Comparison of ENCODE assay signal across 30 cellular contexts in genomic region chr5:144331361-144331760, GRCh38.
"Had no signal": no experiment of that assay in that cellular context is flagged by ENCODE, and none has a peak within 500 bp of the region (broad histone marks: within the 10 kb centered on the region; RNA-seq: fewer than 3 reads in every experiment).

No MANE protein-coding gene starts in this region.

- H3K27me3 ChIP-seq: adrenal gland, ascending aorta, body of pancreas, brain microvascular endothelial cell, breast epithelium, cardiac muscle cell had no signal

- H3K36me3 ChIP-seq: adrenal gland, ascending aorta, brain microvascular endothelial cell, breast epithelium, cardiac muscle cell had no signal

- H3K4me3 ChIP-seq: adrenal gland, ascending aorta, body of pancreas, breast epithelium, cardiac muscle cell had no signal

- H3K27ac ChIP-seq: adrenal gland, ascending aorta, body of pancreas, brain microvascular endothelial cell, breast epithelium, cardiac muscle cell had no signal

- DNase-seq: activated effector memory CD4-positive, alpha-beta T cell treated with anti-CD3 and anti-CD28 coated beads, Interleukin-2, amount 50 U/mL, for 16 hours; activated effector memory CD4-positive, alpha-beta T cell treated with Interleukin-2 at 50 U/mL for 16 hours; activated gamma-delta T cell; activated gamma-delta T cell treated with Interleukin-2 at 50 U/mL for 16 hours; activated naive CD4-positive, alpha-beta T cell; activated naive CD4-positive, alpha-beta T cell treated with anti-CD3 and anti-CD28 coated beads for 36 hours; activated naive CD4-positive, alpha-beta T cell treated with anti-CD3 and anti-CD28 coated beads, Interleukin-2, amount 10 ng/mL, durations not matched to agents 7 days and 5 days; activated naive CD4-positive, alpha-beta T cell treated with anti-CD3 and anti-CD28 coated beads, Interleukin-2, amount 50 U/mL, for 16 hours; activated naive CD4-positive, alpha-beta T cell treated with Interleukin-2 at 50 U/mL for 16 hours; activated naive CD8-positive, alpha-beta T cell treated with anti-CD3 and anti-CD28 coated beads for 36 hours; activated naive CD8-positive, alpha-beta T cell treated with anti-CD3 and anti-CD28 coated beads, Interleukin-2, amount 10 ng/mL, durations not matched to agents 7 days and 5 days; activated naive CD8-positive, alpha-beta T cell treated with anti-CD3 and anti-CD28 coated beads, Interleukin-2, amount 50 U/mL, for 24 hours; activated T-cell treated with anti-CD3 and anti-CD28 coated beads, Interleukin-2, amount 50 U/mL, for 1 hour; activated T-cell treated with anti-CD3 and anti-CD28 coated beads, Interleukin-2, amount 50 U/mL, for 24 hours; activated T-cell treated with anti-CD3 and anti-CD28 coated beads, Interleukin-2, amount 50 U/mL, for 4 hours; activated T-cell treated with anti-CD3 and anti-CD28 coated beads, Interleukin-2, amount 50 U/mL, for 48 hours; activated T-cell treated with anti-CD3 and anti-CD28 coated beads, Interleukin-2, amount 50 U/mL, for 72 hours; adrenal gland; amniotic stem cell; amygdala; anterior cingulate cortex; aorta; body of pancreas; brain microvascular endothelial cell; caudate nucleus; central memory CD4-positive, alpha-beta T cell; cerebellar nuclear complex had no signal

- H3K9me3 ChIP-seq: adrenal gland, ascending aorta, body of pancreas, breast epithelium had no signal
